8 cellular contexts compared by ENCODE assay signal in the genomic region with DNA sequence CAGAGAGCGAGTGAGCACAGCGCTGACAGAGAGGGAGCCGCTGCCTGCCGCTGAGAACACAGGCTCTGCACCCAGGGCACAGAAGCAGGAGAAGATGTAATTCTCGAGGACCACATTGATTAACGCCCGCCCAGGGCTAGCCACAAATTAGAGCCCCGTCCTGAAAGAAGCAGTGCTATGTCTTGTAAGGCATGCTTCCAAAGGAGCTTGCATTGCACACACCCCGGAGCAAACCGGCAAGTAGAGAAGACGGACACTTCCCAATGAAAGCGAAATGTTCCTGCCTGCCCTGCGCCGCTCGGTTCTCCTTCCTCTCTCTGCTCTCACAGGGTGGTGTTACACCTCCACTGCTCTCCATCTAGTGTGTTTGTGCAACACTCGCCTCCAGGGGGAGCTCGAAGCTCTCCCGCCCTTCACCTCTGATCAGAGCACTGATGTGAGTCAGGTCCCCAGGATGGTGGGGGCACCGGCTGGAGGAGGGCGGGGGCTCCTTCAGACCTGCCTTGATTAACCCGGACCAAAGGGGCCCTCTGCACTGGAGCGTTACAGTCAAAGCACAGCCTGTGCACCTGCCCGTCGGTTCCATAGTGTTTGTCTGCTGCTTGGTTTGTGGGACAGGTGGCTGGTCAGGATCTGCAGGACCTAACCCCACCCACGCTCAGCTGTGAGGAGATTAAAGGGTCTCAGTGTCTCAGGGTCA.
A peak's percentile ranks its signal among the peaks of the same experiment; 100 is the strongest.
DNase-seq lines count a peak whose midpoint lies in the region; TF ChIP-seq lines count a peak whose summit lies in the region.

No MANE protein-coding gene starts in this region.

- no peak overlapping the region for H3K4me3 Mint-ChIP-seq in activated naive CD4-positive, alpha-beta T cell treated with anti-CD3 and anti-CD28 coated beads, Interleukin-2, amount 10 ng/mL, durations not matched to agents 7 days and 5 days

- H3K36me3 Mint-ChIP-seq in activated naive CD4-positive, alpha-beta T cell treated with anti-CD3 and anti-CD28 coated beads, Interleukin-2, amount 10 ng/mL, durations not matched to agents 7 days and 5 days: no peaks in the 10 kb centered on the region

- H3K4me1 ChIP-seq in spleen: peaks cover 0 to 44% (median 18%) of the 10 kb centered on the region in 6 donors

- H3K27me3 ChIP-seq in MG63 (peaks cover 15% of the 10 kb centered on the region), spleen (replicated peaks in 1 of 7) (peaks cover 0 to 62% (median 0%) of the 10 kb centered on the region in 7 donors)

- H3K9me3 ChIP-seq in MG63: no peaks in the 10 kb centered on the region
- H3K9me3 ChIP-seq in spleen: no peaks in the 10 kb centered on the region

- no peak overlapping the region for H3K27ac Mint-ChIP-seq in activated naive CD4-positive, alpha-beta T cell treated with anti-CD3 and anti-CD28 coated beads, Interleukin-2, amount 10 ng/mL, durations not matched to agents 7 days and 5 days

- TF ChIP-seq POLR2A in spleen (IDR thresholded peaks at IDR 0.05): no peak

- CTCF ChIA-PET in RWPE1 (lab: Yijun Ruan, JAX): interaction anchor here (0.5 to 1.2 kb wide), 13 partner anchors 11 to 1332 kb away, joined by 3 to 5 read pairs (median 3); no protein-coding TSS in a partner anchor
- CTCF ChIA-PET in activated naive CD4-positive, alpha-beta T cell treated with anti-CD3 and anti-CD28 coated beads, Interleukin-2, amount 10 ng/mL, durations not matched to agents 7 days and 5 days (lab: Charles Lee): interaction anchor here (0.8 to 1.6 kb wide), 7 partner anchors 11 to 311 kb away, joined by 3 to 5 read pairs (median 4); no protein-coding TSS in a partner anchor

- H3K36me3 ChIP-seq in MG63 (no peaks in the 10 kb centered on the region), spleen (no peaks in the 10 kb centered on the region)

- H3K4me1 Mint-ChIP-seq in activated naive CD4-positive, alpha-beta T cell treated with anti-CD3 and anti-CD28 coated beads, Interleukin-2, amount 10 ng/mL, durations not matched to agents 7 days and 5 days: peaks cover 4% of the 10 kb centered on the region

- H3K27me3 Mint-ChIP-seq in activated naive CD4-positive, alpha-beta T cell treated with anti-CD3 and anti-CD28 coated beads, Interleukin-2, amount 10 ng/mL, durations not matched to agents 7 days and 5 days: peaks cover 24% of the 10 kb centered on the region

- no peaks in the 10 kb centered on the region for H3K9me3 Mint-ChIP-seq in activated naive CD4-positive, alpha-beta T cell treated with anti-CD3 and anti-CD28 coated beads, Interleukin-2, amount 10 ng/mL, durations not matched to agents 7 days and 5 days

- TF ChIP-seq CTCF in GM12875 (IDR thresholded peaks at IDR 0.05; ENCODE audit: borderline replicate concordance, insufficient read depth, low read depth, low read length): peak; percentile 78
- peak; percentile 21 for TF ChIP-seq CTCF in HFF-Myc (IDR thresholded peaks at IDR 0.05; ENCODE audit: low read depth, low read length, missing control alignments)
- peak; percentile 64 for TF ChIP-seq CTCF in RWPE1 (conservative IDR thresholded peaks at IDR 0.05; ENCODE audit: low read depth)
- TF ChIP-seq CTCF in spleen (IDR thresholded peaks at IDR 0.05 in 8 of 11, conservative IDR thresholded peaks at IDR 0.05 in 3 of 11): peak; percentile 33 to 77 (median 63)

- H3K4me3 ChIP-seq in GM12875 (ENCODE audit: low read depth, low read length) (no peak overlapping the region), HFF-Myc (replicated peaks; ENCODE audit: low read depth, low read length) (no peak overlapping the region), MG63 (no peak overlapping the region), spleen (peak overlapping the region in 2 of 8 donors; percentile 13 to 56)

- POLR2A ChIA-PET in RWPE1 (lab: Yijun Ruan, JAX; ENCODE audit: low non-redundant PET): no interaction called here

- intact Hi-C loops in spleen (cut with DNase I; ENCODE audit: low total_unique reads): no loop called here

- H3K27ac ChIP-seq in RWPE1 (no peak overlapping the region), spleen (peak overlapping the region in 1 of 8 donors; percentile 8)

- DNase-seq in HFF-Myc (ENCODE audit: extremely low read depth, low read depth) (no peak), MG63 (peak; percentile 60), RWPE1 (ENCODE audit: low spot score) (peak; percentile 64), iPS DF 19.7 (ENCODE audit: low read depth, low spot score) (peak; percentile 81), spleen (peak; percentile 91), T1000 (lab: John Stamatoyannopoulos, UW) (no peak)
- peak; percentile 73 for DNase-seq in activated naive CD4-positive, alpha-beta T cell treated with anti-CD3 and anti-CD28 coated beads, Interleukin-2, amount 10 ng/mL, durations not matched to agents 7 days and 5 days

- 3 to 7% (median 5%) methylated on average over 25 of the region's 25 CpGs for WGBS in spleen, 5 donors

Comparison
In these comparisons a context has a peak if more than half of its experiments do, and no peak if none do; other contexts are left out.
1. CTCF ChIP-seq: peak in every context shown above with its lines; median percentile 78 in GM12875; 64 in RWPE1; 63 in spleen; 21 in HFF-Myc.
2. DNase-seq: peak in MG63 (single experiment), RWPE1 (single experiment), activated naive CD4-positive, alpha-beta T cell treated with anti-CD3 and anti-CD28 coated beads, Interleukin-2, amount 10 ng/mL, durations not matched to agents 7 days and 5 days (single experiment), iPS DF 19.7 (single experiment) and spleen (single experiment); none in HFF-Myc (single experiment) and T1000 (single experiment).